14 cellular contexts compared by ENCODE assay signal in the genomic region with DNA sequence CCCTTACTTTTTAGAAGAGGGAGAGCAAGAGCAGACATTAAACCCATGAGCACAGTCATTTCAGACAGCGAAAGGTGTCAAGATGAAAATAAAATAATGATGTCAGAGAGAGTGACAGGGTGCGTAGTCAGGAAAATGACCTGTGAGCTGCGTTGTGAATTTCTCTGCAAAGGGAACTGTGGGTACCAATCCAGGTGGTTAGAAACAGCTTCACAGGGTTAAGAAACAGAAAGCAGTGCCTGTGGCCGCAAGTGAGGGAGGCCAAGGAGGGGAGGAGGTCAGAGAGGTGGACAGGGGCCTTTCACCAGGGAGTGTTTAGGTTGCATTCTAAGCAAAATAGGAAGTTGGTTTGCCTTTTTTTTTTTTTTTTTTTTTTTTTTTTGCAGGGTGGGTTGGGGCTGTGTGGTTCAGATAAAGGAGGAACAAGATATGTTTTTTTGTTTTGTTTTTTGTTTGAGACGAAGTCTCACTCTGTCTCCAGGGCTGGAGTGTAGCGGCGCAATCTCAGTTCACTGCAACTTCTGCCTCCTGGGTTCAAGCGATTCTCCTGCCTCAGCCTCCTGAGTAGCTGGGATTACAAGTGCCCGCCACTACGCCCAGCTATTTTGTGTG. TPM values are rescaled to one million over a fixed set of nuclear protein-coding genes. Genes with fewer than 3 reads are reported as not detected.
DNase-seq lines count a peak whose midpoint lies in the region; ATAC-seq and TF ChIP-seq lines count a peak whose summit lies in the region.
"Had no signal": no experiment of that assay in that cellular context is flagged by ENCODE, and none has a peak within 500 bp of the region (broad histone marks: within the 10 kb centered on the region; RNA-seq: fewer than 3 reads in every experiment).

No MANE protein-coding gene starts in this region.

- H3K36me3 ChIP-seq in BLaER1 (no peaks in the 10 kb centered on the region), KMS-11 (ENCODE audit: insufficient read depth) (no peaks in the 10 kb centered on the region)
- H3K36me3 ChIP-seq: adrenal gland, right lobe of liver, vagina had no signal

- H3K27me3 Mint-ChIP-seq in central memory CD8-positive, alpha-beta T cell, result no peaks in the 10 kb centered on the region
- peaks cover 5% of the 10 kb centered on the region for H3K27me3 Mint-ChIP-seq in osteocyte (ENCODE audit: unreplicated experiment)

- H3K27me3 ChIP-seq in BLaER1 (no peaks in the 10 kb centered on the region), KMS-11 (ENCODE audit: insufficient read depth, low read depth) (no peaks in the 10 kb centered on the region)
- H3K27me3 ChIP-seq: adrenal gland, right lobe of liver, vagina had no signal

- H3K27ac ChIP-seq in BLaER1 (no peak overlapping the region), KMS-11 (no peak overlapping the region)
- H3K27ac ChIP-seq: adrenal gland, C4-2B, vagina had no signal

- H3K27ac Mint-ChIP-seq in central memory CD8-positive, alpha-beta T cell (ENCODE audit: low read depth), result peak overlapping the region; percentile 32
- no peak overlapping the region for H3K27ac Mint-ChIP-seq in osteocyte (ENCODE audit: unreplicated experiment)
- H3K27ac Mint-ChIP-seq: mesothelial cell of epicardium had no signal

- H3K9me3 Mint-ChIP-seq in central memory CD8-positive, alpha-beta T cell, result no peaks in the 10 kb centered on the region
- no peaks in the 10 kb centered on the region for H3K9me3 Mint-ChIP-seq in osteocyte (ENCODE audit: unreplicated experiment)
- H3K9me3 Mint-ChIP-seq: mesothelial cell of epicardium had no signal

- no peaks in the 10 kb centered on the region for H3K4me1 Mint-ChIP-seq in central memory CD8-positive, alpha-beta T cell
- H3K4me1 Mint-ChIP-seq in osteocyte (ENCODE audit: unreplicated experiment), result no peaks in the 10 kb centered on the region

- TF ChIP-seq CTCF in KMS-11 (conservative IDR thresholded peaks at IDR 0.05; ENCODE audit: low read depth, low read length), result no peak
- no peak for TF ChIP-seq CTCF in osteocyte (IDR thresholded peaks at IDR 0.05)

- ATAC-seq in GM18520 (IDR thresholded peaks at IDR 0.05; ENCODE audit: unreplicated experiment), result peak; percentile 67
- peak; percentile 45 for ATAC-seq in central memory CD8-positive, alpha-beta T cell (replicated peaks; ENCODE audit: extremely low read depth, poor library complexity, severe bottlenecking)
- no peak for ATAC-seq in GM21717 (IDR thresholded peaks at IDR 0.05; ENCODE audit: unreplicated experiment)
- no peak for ATAC-seq in HG02763 (IDR thresholded peaks at IDR 0.05; ENCODE audit: unreplicated experiment)
- no peak for ATAC-seq in GM18519 (IDR thresholded peaks at IDR 0.05; ENCODE audit: low FRiP score, unreplicated experiment)
- ATAC-seq: right lobe of liver had no signal

- H3K4me3 ChIP-seq in BLaER1 (no peak overlapping the region), KMS-11 (IDR thresholded peaks at IDR 0.05; ENCODE audit: insufficient read depth, low read depth, low read length) (no peak overlapping the region)
- H3K4me3 ChIP-seq: adrenal gland, right lobe of liver, vagina had no signal

- H3K4me1 ChIP-seq in BLaER1 (peaks cover 20% of the 10 kb centered on the region; the same call in 1 of the 2 replicates), KMS-11 (ENCODE audit: low read depth, poor library complexity, severe bottlenecking) (peaks cover 28% of the 10 kb centered on the region)

- H3K9ac ChIP-seq in BLaER1, result 0 out of 2 replicates have a peak overlapping the region, but pooled peaks have one; percentile 2
- H3K9ac ChIP-seq in KMS-11, result peak overlapping the region; percentile 9; the same call in 1 of the 2 replicates

- H3K9me3 ChIP-seq in BLaER1, result no peaks in the 10 kb centered on the region
- H3K9me3 ChIP-seq: adrenal gland, right lobe of liver, vagina had no signal

- DNase-seq in central memory CD8-positive, alpha-beta T cell (ENCODE audit: low spot score in 2 of 2), result no peak
- no peak for DNase-seq in osteocyte (ENCODE audit: extremely low spot score, unreplicated experiment)
- DNase-seq: adrenal gland, NCI-H1092 treated with DMSO at 0.1 percent for 48 hours, right lobe of liver had no signal

- H3K4me2 ChIP-seq in BLaER1 (peak overlapping the region; percentile 21; the same call in 1 of the 2 replicates), KMS-11 (no peak overlapping the region; the same call in 1 of the 2 replicates)

- no peak overlapping the region for H3K4me3 Mint-ChIP-seq in central memory CD8-positive, alpha-beta T cell
- no peak overlapping the region for H3K4me3 Mint-ChIP-seq in osteocyte (ENCODE audit: unreplicated experiment)
- H3K4me3 Mint-ChIP-seq: mesothelial cell of epicardium had no signal

- H3K79me2 ChIP-seq in KMS-11 (ENCODE audit: insufficient read depth, low read depth), result no peaks in the 10 kb centered on the region

- H2AFZ ChIP-seq in KMS-11 (ENCODE audit: low read depth), result no peak overlapping the region

- H3K36me3 Mint-ChIP-seq in central memory CD8-positive, alpha-beta T cell (ENCODE audit: insufficient read depth), result peaks cover 2% of the 10 kb centered on the region
- H3K36me3 Mint-ChIP-seq in osteocyte (ENCODE audit: unreplicated experiment), result no peaks in the 10 kb centered on the region
- H3K36me3 Mint-ChIP-seq: mesothelial cell of epicardium had no signal

- H4K20me1 ChIP-seq in BLaER1 (no peaks in the 10 kb centered on the region), KMS-11 (ENCODE audit: insufficient read depth) (no peaks in the 10 kb centered on the region)

RNA-seq across cellular contexts. Expression of gene TIGD3, which starts 7.9 kb away (rescaled TPM):
- total RNA-seq in osteocyte, result 0.16 and 0.24 TPM in 2 replicates
- total RNA-seq: vagina had no signal

RNA-seq across cellular contexts. Expression of gene SLC25A45, which starts 20.0 kb away (rescaled TPM):
- 9.9 and 10.8 TPM in 2 replicates for total RNA-seq in osteocyte

RNA-seq across cellular contexts. Expression of gene FRMD8, which starts 24.0 kb away (rescaled TPM):
- 62.8 and 65.8 TPM in 2 replicates for total RNA-seq in osteocyte

RNA-seq across cellular contexts. Expression of gene DPF2, which starts 28.8 kb away (rescaled TPM):
- 57.7 and 74.9 TPM in 2 replicates for total RNA-seq in osteocyte

RNA-seq across cellular contexts. Expression of gene CDC42EP2, which starts 47.8 kb away (rescaled TPM):
- 20.7 and 23.1 TPM in 2 replicates for total RNA-seq in osteocyte

Comparison
In these comparisons a context has a peak if more than half of its experiments do, and no peak if none do; other contexts are left out.
1. ATAC-seq: peak in GM18520 (single experiment) and central memory CD8-positive, alpha-beta T cell (single experiment); none in GM21717 (single experiment), HG02763 (single experiment) and GM18519 (single experiment).